ENCODE assay signal across 10 cellular contexts in the genomic region with DNA sequence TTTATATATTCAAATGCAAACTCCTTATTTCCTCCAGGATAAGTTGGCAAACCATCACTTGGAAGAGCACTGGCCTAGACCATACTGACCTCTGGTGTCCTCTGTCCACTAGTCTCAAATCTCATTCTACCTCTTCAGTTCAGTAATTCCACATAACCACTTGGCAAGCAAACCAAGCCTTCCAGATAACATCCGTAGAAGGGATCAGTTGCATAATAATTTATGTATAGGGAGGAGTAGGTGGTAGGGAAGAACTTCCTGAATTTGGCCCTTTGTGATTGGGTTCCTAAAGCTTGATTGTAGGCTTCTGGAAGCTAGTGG. TPM values are rescaled to one million over a fixed set of nuclear protein-coding genes. Genes with fewer than 3 reads are reported as not detected.
A peak's percentile ranks its signal among the peaks of the same experiment; 100 is the strongest.
DNase-seq lines count a peak whose midpoint lies in the region; ATAC-seq and TF ChIP-seq lines count a peak whose summit lies in the region.
"Had no signal": no experiment of that assay in that cellular context is flagged by ENCODE, and none has a peak within 500 bp of the region (broad histone marks: within the 10 kb centered on the region; RNA-seq: fewer than 3 reads in every experiment).

No MANE protein-coding gene starts in this region.

- H3K23ac ChIP-seq in mesenchymal stem cell (ENCODE audit: low read length in 2 of 2) = no peak overlapping the region

- H2BK12ac ChIP-seq in mesenchymal stem cell (ENCODE audit: low read length in 2 of 2) = no peak overlapping the region

- intact Hi-C loops in A673 (cut with micrococcal nuclease; ENCODE audit: unreplicated experiment) = no loop called here

- H3K27ac ChIP-seq in A673 (ENCODE audit: low read depth, low read length, poor library complexity, severe bottlenecking) (peak overlapping the region; percentile 55), mesenchymal stem cell (ENCODE audit: low read length, poor library complexity, severe bottlenecking) (no peak overlapping the region)

- peak overlapping the region; percentile 46 for H3K9ac ChIP-seq in mesenchymal stem cell (ENCODE audit: low read length)

- no peak overlapping the region for H2BK15ac ChIP-seq in mesenchymal stem cell (ENCODE audit: low read depth, poor library complexity, severe bottlenecking)

- H4K91ac ChIP-seq in mesenchymal stem cell (ENCODE audit: low read length) = no peak overlapping the region

- H3K4ac ChIP-seq in mesenchymal stem cell (ENCODE audit: low read depth in 1 of 2, low read length in 2 of 2) = no peak overlapping the region

- no peak overlapping the region for H3K18ac ChIP-seq in mesenchymal stem cell (ENCODE audit: low read depth in 1 of 2, low read length in 2 of 2)

- H3K27me3 ChIP-seq in A673 (replicated peaks; ENCODE audit: insufficient read depth, low read depth, low read length, poor library complexity) = no peaks in the 10 kb centered on the region
- H3K27me3 ChIP-seq in mesenchymal stem cell (ENCODE audit: control insufficient read depth in 1 of 2, insufficient read depth in 1 of 2, low read length in 2 of 2) = no peaks in the 10 kb centered on the region

- H2AFZ ChIP-seq in mesenchymal stem cell (ENCODE audit: low read depth, low read length) = no peak overlapping the region

- H3K36me3 ChIP-seq in A673 (ENCODE audit: insufficient read depth, low read length, poor library complexity, severe bottlenecking) (peaks cover 69% of the 10 kb centered on the region), mesenchymal stem cell (ENCODE audit: control insufficient read depth in 1 of 2, insufficient read depth in 2 of 2, low read depth in 1 of 2, low read length in 2 of 2) (peaks cover 22 to 88% of the 10 kb centered on the region in 2 experiments)

- H2BK5ac ChIP-seq in mesenchymal stem cell (ENCODE audit: low read depth, low read length, poor library complexity, severe bottlenecking) = no peak overlapping the region

- no peak for ATAC-seq in GM19023 (IDR thresholded peaks at IDR 0.05; ENCODE audit: unreplicated experiment)

- no TSS peak for BruUV-seq in A673 (replicated peaks; lab: Mats Ljungman, UMichigan)

- H4K8ac ChIP-seq in mesenchymal stem cell (ENCODE audit: low read length) = no peak overlapping the region

- peak; percentile 58 for DNase-seq in A673 (ENCODE audit: low spot score)
- DNase-seq in dermis blood vessel endothelial cell = peak; percentile 41
- DNase-seq in mesenchymal stem cell = peak; percentile 63
- DNase-seq in stimulated activated CD4-positive, alpha-beta T cell treated with anti-CD3 and anti-CD28 coated beads, Interleukin-4, amount 100 ng/mL, for 1 hour = no peak
- DNase-seq in effector CD8-positive, alpha-beta T cell (lab: John Stamatoyannopoulos, UW) = no peak
- no peak for DNase-seq in DMS53 (lab: John Stamatoyannopoulos, UW)
- DNase-seq: DND-41, NCI-H2081 treated with DMSO at 0.1 percent for 48 hours had no signal

- TF ChIP-seq CTCF in A673 (conservative IDR thresholded peaks at IDR 0.05; ENCODE audit: low read depth, low read length) (no peak), LNCAP (IDR thresholded peaks at IDR 0.05) (peak; percentile 59)

- no peak overlapping the region for H3K14ac ChIP-seq in mesenchymal stem cell (ENCODE audit: low read length in 2 of 2)

- H3K4me1 ChIP-seq in A673 (ENCODE audit: insufficient read depth, low read length, poor library complexity, severe bottlenecking) (peaks cover 26% of the 10 kb centered on the region), mesenchymal stem cell (ENCODE audit: control insufficient read depth, insufficient read depth, low read depth, low read length) (peaks cover 7% of the 10 kb centered on the region)

- no peak overlapping the region for H2BK120ac ChIP-seq in mesenchymal stem cell (ENCODE audit: low read depth, low read length)

- CTCF ChIA-PET in A673 (lab: Charles Lee) = no interaction called here

- no peak overlapping the region for H3K4me3 ChIP-seq in A673 (ENCODE audit: low read depth, low read length, poor library complexity, severe bottlenecking)
- H3K4me3 ChIP-seq in mesenchymal stem cell (ENCODE audit: insufficient read depth in 1 of 2, low read depth in 1 of 2, low read length in 2 of 2) = peak overlapping the region in 1 of 2 experiments; percentile 27

- H3K9me3 ChIP-seq in A673 (ENCODE audit: low read depth, low read length, poor library complexity, severe bottlenecking) (no peaks in the 10 kb centered on the region), mesenchymal stem cell (ENCODE audit: control insufficient read depth, low read length) (no peaks in the 10 kb centered on the region)

- POLR2A ChIA-PET in A673 (lab: Charles Lee; ENCODE audit: low non-redundant PET) = no interaction called here

- no peak overlapping the region for H3K4me2 ChIP-seq in mesenchymal stem cell (ENCODE audit: low read length, poor library complexity, severe bottlenecking)

- WGBS in mesenchymal stem cell = 46% methylated on average over 1 of the region's 1 CpG

- no peak overlapping the region for H2AK5ac ChIP-seq in mesenchymal stem cell (ENCODE audit: low read length, severe bottlenecking)

- H3K79me1 ChIP-seq in mesenchymal stem cell (replicated peaks; ENCODE audit: low read length, poor library complexity, severe bottlenecking) = peaks cover 4% of the 10 kb centered on the region

RNA-seq across cellular contexts. Expression of a gene that starts 55.0 kb away (rescaled TPM):
- total RNA-seq in A673 (2021) (125 and 130 TPM in 2 replicates), dermis blood vessel endothelial cell (51.6 and 59.9 TPM in 2 replicates)
- polyA plus RNA-seq in mesenchymal stem cell (2013, experiment 1 of 2) = 94.3 TPM
- 90.8 TPM for polyA plus RNA-seq in mesenchymal stem cell (2013, experiment 2 of 2)

Comparison
In these comparisons a context has a peak if more than half of its experiments do, and no peak if none do; other contexts are left out.
1. DNase-seq: peak in A673 (single experiment), dermis blood vessel endothelial cell (single experiment) and mesenchymal stem cell (single experiment); none in stimulated activated CD4-positive, alpha-beta T cell treated with anti-CD3 and anti-CD28 coated beads, Interleukin-4, amount 100 ng/mL, for 1 hour (single experiment), effector CD8-positive, alpha-beta T cell (single experiment) and DMS53 (single experiment).